In genomic region chr19:33192010-33192409, GRCh38 we compare ENCODE assay signal across 17 cellular contexts. TPM values are rescaled to one million over a fixed set of nuclear protein-coding genes. Genes with fewer than 3 reads are reported as not detected.
DNase-seq lines count a peak whose midpoint lies in the region; ATAC-seq and TF ChIP-seq lines count a peak whose summit lies in the region.
"Had no signal": no experiment of that assay in that cellular context is flagged by ENCODE, and none has a peak within 500 bp of the region (broad histone marks: within the 10 kb centered on the region; RNA-seq: fewer than 3 reads in every experiment).

No MANE protein-coding gene starts in this region.

- RAD21 ChIA-PET in HCT116 (lab: Charles Lee; ENCODE audit: low non-redundant PET in 1 of 2, low total read pairs in 2 of 2, uncharacterized antibody in 2 of 2, unreplicated experiment in 2 of 2): no interaction called here

- H4K20me1 ChIP-seq in HCT116 (ENCODE audit: insufficient read depth): no peaks in the 10 kb centered on the region

- H3K36me3 ChIP-seq in BE2C (peaks cover 5% of the 10 kb centered on the region), HCT116 (ENCODE audit: control insufficient read depth in 1 of 2, insufficient read depth in 2 of 2, low read length in 2 of 2) (0 out of 4 replicates have a peak, but pooled peaks cover 0 to 7% of the 10 kb centered on the region in 2 experiments), mesendoderm (ENCODE audit: control insufficient read depth, insufficient read depth, low read length) (no peaks in the 10 kb centered on the region)
- H3K36me3 ChIP-seq: left lung, ovary had no signal

- TF ChIP-seq CTCF in BE2C (IDR thresholded peaks at IDR 0.05; ENCODE audit: low read depth, low read length) (peak; percentile 45), HCT116 (IDR thresholded peaks at IDR 0.05 in 2 of 3, conservative IDR thresholded peaks at IDR 0.05 in 1 of 3; ENCODE audit: borderline replicate concordance in 1 of 3, insufficient read depth in 1 of 3, low read depth in 2 of 3, low read length in 2 of 3) (peak in 2 of 3 experiments; percentile 44 to 61; a peak in 4 of 6 replicates), astrocyte of the cerebellum (IDR thresholded peaks at IDR 0.05; ENCODE audit: low read depth, low read length, missing control alignments) (peak; percentile 28)

- WGBS in mesendoderm (ENCODE audit: extremely low coverage, insufficient coverage, low lambda C conversion rate): no CpG with 5 or more reads among the region's 7 CpGs

- intact Hi-C loops in HCT116 (cut with micrococcal nuclease): no loop called here

- no peaks in the 10 kb centered on the region for H3K79me1 ChIP-seq in mesendoderm (ENCODE audit: low read length)

- H3K27me3 ChIP-seq in BE2C (no peaks in the 10 kb centered on the region), HCT116 (ENCODE audit: insufficient read depth, low read length) (no peaks in the 10 kb centered on the region), mesendoderm (ENCODE audit: insufficient read depth, low read length, poor library complexity) (no peaks in the 10 kb centered on the region)
- H3K27me3 ChIP-seq: gastroesophageal sphincter, ovary had no signal

- H2AK5ac ChIP-seq in mesendoderm (ENCODE audit: low read length): no peak overlapping the region

- no peak overlapping the region for H2BK5ac ChIP-seq in mesendoderm (ENCODE audit: low read length)

- H4K8ac ChIP-seq in mesendoderm (ENCODE audit: low read depth, low read length): no peak overlapping the region

- ATAC-seq in HCT116 (no peak), HG02759 (IDR thresholded peaks at IDR 0.05; ENCODE audit: unreplicated experiment) (no peak)
- ATAC-seq: activated CD8-positive, alpha-beta memory T cell treated with anti-CD3 and anti-CD28 coated beads, Interleukin-2, amount 10 ng/mL, durations not matched to agents 7 days and 5 days; CD8-positive, alpha-beta T cell; gastroesophageal sphincter; left lung had no signal

- in situ Hi-C loops in astrocyte of the cerebellum (cut with HindIII; ENCODE audit: low sequenced_read_pairs): no loop called here

- no peak overlapping the region for H3K18ac ChIP-seq in mesendoderm (ENCODE audit: low read length)

- TF ChIP-seq POLR2A in HCT116 (IDR thresholded peaks at IDR 0.05; ENCODE audit: borderline replicate concordance, extremely low read depth, insufficient read depth, insufficient read length): no peak

- no peak overlapping the region for H3K23ac ChIP-seq in mesendoderm (ENCODE audit: low read length)

- no peak for TF ChIP-seq RAD21 in HCT116 (IDR thresholded peaks at IDR 0.05; ENCODE audit: low read depth)

- no TSS peak for BruUV-seq in HCT116 (replicated peaks; lab: Mats Ljungman, UMichigan)

- H3K4me3 ChIP-seq in BE2C (ENCODE audit: low read depth, low read length) (no peak overlapping the region), HCT116 (replicated peaks in 1 of 2; ENCODE audit: low read depth in 1 of 2, low read length in 2 of 2) (no peak overlapping the region), astrocyte of the cerebellum (ENCODE audit: low read depth, low read length) (no peak overlapping the region), mesendoderm (ENCODE audit: low read length) (no peak overlapping the region)
- H3K4me3 ChIP-seq: gastroesophageal sphincter, left lung, ovary had no signal

- POLR2A ChIA-PET in HCT116 (lab: Charles Lee): no interaction called here

- no peak overlapping the region for H2AFZ ChIP-seq in HCT116 (ENCODE audit: low read depth, low read length, poor library complexity, severe bottlenecking)

- H4K5ac ChIP-seq in mesendoderm (ENCODE audit: low read length): no peak overlapping the region

- no peak overlapping the region for H2BK15ac ChIP-seq in mesendoderm (replicated peaks; ENCODE audit: low read depth)

- DNase-seq in BE2C (no peak), HCT116 (ENCODE audit: low read depth, low spot score) (no peak), astrocyte of the cerebellum (ENCODE audit: low read depth) (no peak), mesendoderm (peak; percentile 19), 8988T (no peak), HCEC 1CT (no peak)
- DNase-seq in activated CD4-positive, alpha-beta T cell treated with anti-CD3 and anti-CD28 coated beads, Interleukin-2, amount 50 U/mL, for 1 hour: no peak
- DNase-seq: activated CD8-positive, alpha-beta memory T cell treated with anti-CD3 and anti-CD28 coated beads, Interleukin-2, amount 10 ng/mL, durations not matched to agents 7 days and 5 days; CD8-positive, alpha-beta T cell; NCI-H2171 treated with DMSO at 0.1 percent for 48 hours; stimulated activated CD4-positive, alpha-beta T cell treated with anti-CD3 and anti-CD28 coated beads, Interleukin-2, amount 100 ng/mL, for 24 hours; stimulated activated naive CD4-positive, alpha-beta T cell had no signal

- no peak overlapping the region for H3K4ac ChIP-seq in mesendoderm (ENCODE audit: low read depth, low read length)

- no peak overlapping the region for H3K56ac ChIP-seq in mesendoderm (ENCODE audit: low read length)

- H3K9me3 ChIP-seq in BE2C (no peaks in the 10 kb centered on the region), HCT116 (ENCODE audit: control insufficient read depth in 1 of 2, insufficient read depth in 1 of 2, low read depth in 1 of 2, low read length in 2 of 2) (no peaks in the 10 kb centered on the region)
- H3K9me3 ChIP-seq: gastroesophageal sphincter, left lung, ovary had no signal

- no peaks in the 10 kb centered on the region for H3K9me2 ChIP-seq in HCT116 (ENCODE audit: insufficient read depth)

- H3K79me2 ChIP-seq in HCT116 (ENCODE audit: insufficient read depth, low read length) (peaks cover 14% of the 10 kb centered on the region), mesendoderm (ENCODE audit: control insufficient read depth, insufficient read depth, low read length) (no peaks in the 10 kb centered on the region)

- H3K4me2 ChIP-seq in HCT116 (ENCODE audit: low read length) (no peak overlapping the region), mesendoderm (ENCODE audit: low read length) (no peak overlapping the region)

- H3K27ac ChIP-seq in HCT116 (ENCODE audit: low read depth, low read length) (no peak overlapping the region), mesendoderm (ENCODE audit: low read depth, low read length) (no peak overlapping the region)
- H3K27ac ChIP-seq: gastroesophageal sphincter, left lung, ovary had no signal

- no peak overlapping the region for H2BK120ac ChIP-seq in mesendoderm (ENCODE audit: low read depth, low read length)

- H3K9ac ChIP-seq in HCT116 (ENCODE audit: low read length) (no peak overlapping the region), mesendoderm (ENCODE audit: low read length) (no peak overlapping the region)

- H3K4me1 ChIP-seq in BE2C (no peaks in the 10 kb centered on the region), HCT116 (ENCODE audit: control insufficient read depth in 1 of 2, insufficient read depth in 2 of 2, low read length in 2 of 2) (peaks cover 13 to 18% of the 10 kb centered on the region in 2 experiments; a peak in 3 of 4 replicates), mesendoderm (ENCODE audit: control insufficient read depth, low read depth, low read length) (no peaks in the 10 kb centered on the region)

- CTCF ChIA-PET in HCT116 (lab: Charles Lee): no interaction called here

TF ChIP-seq in HCT116, 20 proteins besides CTCF, POLR2A, EP300 and RAD21:
- TF ChIP-seq SIN3A (IDR thresholded peaks at IDR 0.05; ENCODE audit: low read depth) (no peak), REST (IDR thresholded peaks at IDR 0.05; ENCODE audit: low read depth) (no peak), CEBPB (IDR thresholded peaks at IDR 0.05; ENCODE audit: low read depth) (no peak), ZFX (IDR thresholded peaks at IDR 0.05) (no peak), SP1 (IDR thresholded peaks at IDR 0.05; ENCODE audit: low read depth) (no peak), SRF (IDR thresholded peaks at IDR 0.05; ENCODE audit: low read depth) (no peak)

RNA-seq across cellular contexts. Expression of gene LRP3, which starts 2.1 kb away (rescaled TPM):
- 152 TPM for polyA plus RNA-seq in BE2C (2012; ENCODE audit: insufficient read depth, insufficient read length, low read depth)
- 29.0 TPM for total RNA-seq in HCT116 (2021; ENCODE audit: unreplicated experiment)
- polyA plus RNA-seq in HCT116 (2012): 17.9 and 19.3 TPM in 2 replicates
- polyA plus RNA-seq in mesendoderm (2013, experiment 1 of 2): 23.6 TPM
- 24.3 TPM for polyA plus RNA-seq in mesendoderm (2013, experiment 2 of 2)
- total RNA-seq: CD8-positive, alpha-beta T cell had no signal

RNA-seq across cellular contexts. Expression of gene SLC7A10, which starts 33.6 kb away (rescaled TPM):
- not detected for polyA plus RNA-seq in BE2C (2012; ENCODE audit: insufficient read depth, insufficient read length, low read depth)
- total RNA-seq in HCT116 (2021; ENCODE audit: unreplicated experiment): 0.25 TPM
- polyA plus RNA-seq in HCT116 (2012): 0.22 TPM in 1 of 2 replicates, not detected in the other
- 0.53 TPM for polyA plus RNA-seq in mesendoderm (2013, experiment 1 of 2)
- 0.53 TPM for polyA plus RNA-seq in mesendoderm (2013, experiment 2 of 2)
- total RNA-seq: activated CD8-positive, alpha-beta memory T cell treated with anti-CD3 and anti-CD28 coated beads, Interleukin-2, amount 10 ng/mL, durations not matched to agents 7 days and 5 days; CD8-positive, alpha-beta T cell; dermis microvascular lymphatic vessel endothelial cell; gastroesophageal sphincter; ovary had no signal
- polyA plus RNA-seq: ovary had no signal
